12 cellular contexts compared by ENCODE assay signal in the genomic region with DNA sequence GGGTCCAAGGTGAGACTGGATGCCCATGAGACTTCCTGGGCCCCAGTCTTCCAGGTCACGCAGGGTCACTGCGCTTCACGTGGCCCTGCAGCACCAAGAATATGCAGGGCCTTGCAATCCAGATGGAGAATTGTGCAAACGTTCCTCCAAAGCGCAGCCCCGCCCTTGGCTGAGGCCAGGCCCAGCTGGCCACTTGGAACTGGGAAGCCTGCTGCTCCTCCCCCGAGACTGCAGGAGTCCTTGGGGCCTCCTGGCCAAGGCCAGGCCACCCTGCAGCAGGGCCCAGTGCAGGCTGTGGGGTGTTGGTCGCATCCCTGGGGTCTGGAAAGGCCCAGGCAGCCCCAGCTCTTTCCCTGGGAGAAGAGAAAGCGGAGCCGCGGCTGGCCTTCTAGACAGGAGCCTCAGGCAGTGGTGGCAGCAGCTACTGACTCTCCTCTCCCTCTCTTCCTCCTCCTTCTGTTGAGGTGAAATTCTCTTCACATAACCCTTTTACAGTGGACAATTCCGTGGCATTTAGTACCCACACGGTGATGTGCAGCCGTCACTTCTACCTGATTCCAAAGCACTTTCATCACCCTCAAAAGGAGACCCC.
DNase-seq lines count a peak whose midpoint lies in the region; ATAC-seq, FAIRE-seq and TF ChIP-seq lines count a peak whose summit lies in the region.
"Had no signal": no experiment of that assay in that cellular context is flagged by ENCODE, and none has a peak within 500 bp of the region (broad histone marks: within the 10 kb centered on the region; RNA-seq: fewer than 3 reads in every experiment).

No MANE protein-coding gene starts in this region.

- POLR2A ChIA-PET in naive thymus-derived CD4-positive, alpha-beta T cell (lab: Charles Lee) = no interaction called here
- POLR2A ChIA-PET in CD4-positive, alpha-beta T cell (lab: Charles Lee) = no interaction called here

- no peaks in the 10 kb centered on the region for H3K36me3 ChIP-seq in naive thymus-derived CD4-positive, alpha-beta T cell (ENCODE audit: control insufficient read depth in 2 of 3, insufficient read depth in 3 of 3, low read length in 3 of 3)

- H3K4me3 ChIP-seq in fibroblast of pulmonary artery (replicated peaks; ENCODE audit: low read depth, low read length) = no peak overlapping the region
- H3K4me3 ChIP-seq in naive thymus-derived CD4-positive, alpha-beta T cell (ENCODE audit: low read length) = no peak overlapping the region

- DNase-seq in AG20443 (ENCODE audit: low spot score) = peak; percentile 91
- peak; percentile 84 for DNase-seq in NCI-H82 (lab: John Stamatoyannopoulos, UW)
- DNase-seq in fibroblast of pulmonary artery (ENCODE audit: low read depth) = peak; percentile 71
- no peak for DNase-seq in naive thymus-derived CD4-positive, alpha-beta T cell
- no peak for DNase-seq in CD4-positive, alpha-beta T cell
- no peak for DNase-seq in urothelium cell line (ENCODE audit: low spot score)
- DNase-seq in osteocyte (ENCODE audit: extremely low spot score, unreplicated experiment) = no peak
- DNase-seq: activated CD8-positive, alpha-beta memory T cell treated with anti-CD3 and anti-CD28 coated beads, Interleukin-2, amount 50 U/mL, for 48 hours; CD8-positive, alpha-beta T cell; effector memory CD4-positive, alpha-beta T cell; stimulated activated CD4-positive, alpha-beta T cell treated with anti-CD3 and anti-CD28 coated beads, Interleukin-4, amount 100 ng/mL, for 4 hours had no signal

- peaks cover 0 to 4% (median 0%) of the 10 kb centered on the region in 7 donors for H3K4me1 Mint-ChIP-seq in naive thymus-derived CD4-positive, alpha-beta T cell
- no peaks in the 10 kb centered on the region for H3K4me1 Mint-ChIP-seq in CD4-positive, alpha-beta T cell (ENCODE audit: low read depth)
- H3K4me1 Mint-ChIP-seq in osteocyte (ENCODE audit: unreplicated experiment) = peaks cover 33% of the 10 kb centered on the region

- no peak overlapping the region for H3K4me3 Mint-ChIP-seq in naive thymus-derived CD4-positive, alpha-beta T cell
- no peak overlapping the region for H3K4me3 Mint-ChIP-seq in CD4-positive, alpha-beta T cell
- no peak overlapping the region for H3K4me3 Mint-ChIP-seq in osteocyte (ENCODE audit: unreplicated experiment)
- H3K4me3 Mint-ChIP-seq: CD8-positive, alpha-beta T cell had no signal

- CTCF ChIA-PET in naive thymus-derived CD4-positive, alpha-beta T cell (lab: Charles Lee) = interaction anchor here (0.6 kb wide), 1 partner anchor 717 kb away, joined by 3 read pairs; no protein-coding TSS in a partner anchor
- CTCF ChIA-PET in CD4-positive, alpha-beta T cell (lab: Charles Lee) = no interaction called here

- H3K36me3 Mint-ChIP-seq in naive thymus-derived CD4-positive, alpha-beta T cell = no peaks in the 10 kb centered on the region
- no peaks in the 10 kb centered on the region for H3K36me3 Mint-ChIP-seq in CD4-positive, alpha-beta T cell (ENCODE audit: low read depth)
- no peaks in the 10 kb centered on the region for H3K36me3 Mint-ChIP-seq in osteocyte (ENCODE audit: unreplicated experiment)
- H3K36me3 Mint-ChIP-seq: CD8-positive, alpha-beta T cell had no signal

- no peaks in the 10 kb centered on the region for H3K9me3 Mint-ChIP-seq in naive thymus-derived CD4-positive, alpha-beta T cell
- H3K9me3 Mint-ChIP-seq in CD4-positive, alpha-beta T cell = no peaks in the 10 kb centered on the region
- no peaks in the 10 kb centered on the region for H3K9me3 Mint-ChIP-seq in osteocyte (ENCODE audit: unreplicated experiment)
- H3K9me3 Mint-ChIP-seq: CD8-positive, alpha-beta T cell had no signal

- no peaks in the 10 kb centered on the region for H3K4me1 ChIP-seq in naive thymus-derived CD4-positive, alpha-beta T cell (ENCODE audit: control insufficient read depth in 2 of 2, insufficient read depth in 2 of 2, low read length in 2 of 2)

- intact Hi-C loops in naive thymus-derived CD4-positive, alpha-beta T cell (cut with micrococcal nuclease) = no loop called here
- intact Hi-C loops in CD4-positive, alpha-beta T cell (cut with DNase I, micrococcal nuclease) = no loop called here

- ATAC-seq in naive thymus-derived CD4-positive, alpha-beta T cell = peak; percentile 60
- ATAC-seq in CD4-positive, alpha-beta T cell (ENCODE audit: poor library complexity) = no peak
- no peak for ATAC-seq in GM21526 (IDR thresholded peaks at IDR 0.05; ENCODE audit: low FRiP score, unreplicated experiment)
- ATAC-seq: CD8-positive, alpha-beta T cell had no signal

- no peak overlapping the region for H3K27ac ChIP-seq in naive thymus-derived CD4-positive, alpha-beta T cell (ENCODE audit: low read depth, low read length)
- no peak overlapping the region for H3K27ac ChIP-seq in CD4-positive, alpha-beta T cell (ENCODE audit: low read depth, low read length)

- H3K27me3 ChIP-seq in naive thymus-derived CD4-positive, alpha-beta T cell (ENCODE audit: control insufficient read depth in 2 of 2, insufficient read depth in 2 of 2, low read length in 2 of 2) = no peaks in the 10 kb centered on the region
- no peaks in the 10 kb centered on the region for H3K27me3 ChIP-seq in CD4-positive, alpha-beta T cell (ENCODE audit: control insufficient read depth, insufficient read depth, low read length)

- TF ChIP-seq CTCF in fibroblast of pulmonary artery (IDR thresholded peaks at IDR 0.05; ENCODE audit: low read length, missing control alignments) (no peak), osteocyte (IDR thresholded peaks at IDR 0.05) (no peak)
- no peak for TF ChIP-seq CTCF in CD4-positive, alpha-beta T cell (IDR thresholded peaks at IDR 0.05)

- H3K27me3 Mint-ChIP-seq in naive thymus-derived CD4-positive, alpha-beta T cell = peaks cover 0 to 13% (median 0%) of the 10 kb centered on the region in 5 donors
- no peaks in the 10 kb centered on the region for H3K27me3 Mint-ChIP-seq in CD4-positive, alpha-beta T cell
- no peaks in the 10 kb centered on the region for H3K27me3 Mint-ChIP-seq in osteocyte (ENCODE audit: unreplicated experiment)

- FAIRE-seq in urothelium cell line (lab: Jason Lieb, UNC) = no peak

- no peak overlapping the region for H3K27ac Mint-ChIP-seq in naive thymus-derived CD4-positive, alpha-beta T cell
- no peak overlapping the region for H3K27ac Mint-ChIP-seq in CD4-positive, alpha-beta T cell
- H3K27ac Mint-ChIP-seq in osteocyte (ENCODE audit: unreplicated experiment) = no peak overlapping the region
- H3K27ac Mint-ChIP-seq: CD8-positive, alpha-beta T cell had no signal

- no peaks in the 10 kb centered on the region for H3K9me3 ChIP-seq in naive thymus-derived CD4-positive, alpha-beta T cell (ENCODE audit: control insufficient read depth in 2 of 3, low read length in 3 of 3)
- no peaks in the 10 kb centered on the region for H3K9me3 ChIP-seq in CD4-positive, alpha-beta T cell (ENCODE audit: control insufficient read depth, low read length)

Comparison
In these comparisons a context has a peak if more than half of its experiments do, and no peak if none do; other contexts are left out.
1. DNase-seq: peak in AG20443 (single experiment), NCI-H82 (single experiment) and fibroblast of pulmonary artery (single experiment); none in naive thymus-derived CD4-positive, alpha-beta T cell (0 of 9), CD4-positive, alpha-beta T cell (0 of 10), urothelium cell line (single experiment) and osteocyte (single experiment).